ENCODE assay signal across 8 cellular contexts in genomic region chr15:68829068-68829467, GRCh38. TPM values are rescaled to one million over a fixed set of nuclear protein-coding genes. Genes with fewer than 3 reads are reported as not detected.
DNase-seq lines count a peak whose midpoint lies in the region; ATAC-seq and TF ChIP-seq lines count a peak whose summit lies in the region.

No MANE protein-coding gene starts in this region.

- H3K4me3 Mint-ChIP-seq in central memory CD8-positive, alpha-beta T cell = no peak overlapping the region

- no peaks in the 10 kb centered on the region for H3K4me1 Mint-ChIP-seq in central memory CD8-positive, alpha-beta T cell

- H3K27me3 Mint-ChIP-seq in central memory CD8-positive, alpha-beta T cell = peaks cover 20% of the 10 kb centered on the region

- no peaks in the 10 kb centered on the region for H3K9me3 Mint-ChIP-seq in central memory CD8-positive, alpha-beta T cell

- H3K27ac Mint-ChIP-seq in central memory CD8-positive, alpha-beta T cell (ENCODE audit: low read depth) = no peak overlapping the region

- peak; percentile 44 for TF ChIP-seq CTCF in LNCaP clone FGC (IDR thresholded peaks at IDR 0.05; ENCODE audit: control insufficient read depth, extremely low read depth, insufficient read depth)

- DNase-seq in SIG-M5 treated with dmso at 0.1 percent for 504 hours (lab: John Stamatoyannopoulos, UW; ENCODE audit: unreplicated experiment) (peak; percentile 36), SIG-M5 (lab: John Stamatoyannopoulos, UW) (no peak), LNCaP clone FGC (ENCODE audit: low read depth) (no peak), medulla oblongata (ENCODE audit: extremely low spot score) (peak; percentile 92), mesenteric fat pad (ENCODE audit: low spot score) (no peak)
- no peak for DNase-seq in central memory CD8-positive, alpha-beta T cell (ENCODE audit: low spot score in 2 of 2)

- H3K4me3 ChIP-seq in LNCaP clone FGC (ENCODE audit: low read depth, low read length) = no peak overlapping the region

- ATAC-seq in central memory CD8-positive, alpha-beta T cell (replicated peaks; ENCODE audit: extremely low read depth, poor library complexity, severe bottlenecking) = peak; percentile 43
- ATAC-seq in HG02610 (IDR thresholded peaks at IDR 0.05; ENCODE audit: unreplicated experiment) (no peak), HG03565 (IDR thresholded peaks at IDR 0.05; ENCODE audit: unreplicated experiment) (no peak)

- no peaks in the 10 kb centered on the region for H3K36me3 Mint-ChIP-seq in central memory CD8-positive, alpha-beta T cell (ENCODE audit: insufficient read depth)

RNA-seq across cellular contexts. Expression of gene ANP32A, which starts 8.4 kb away (rescaled TPM):
- total RNA-seq in mesenteric fat pad = 92.6 TPM

Comparison
In these comparisons a context has a peak if more than half of its experiments do, and no peak if none do; other contexts are left out.
1. DNase-seq: peak in SIG-M5 treated with dmso at 0.1 percent for 504 hours (single experiment) and medulla oblongata (single experiment); none in SIG-M5 (single experiment), LNCaP clone FGC (single experiment), central memory CD8-positive, alpha-beta T cell (0 of 2) and mesenteric fat pad (single experiment).